Comparison of ENCODE assay signal across 1 cellular context in the genomic region with DNA sequence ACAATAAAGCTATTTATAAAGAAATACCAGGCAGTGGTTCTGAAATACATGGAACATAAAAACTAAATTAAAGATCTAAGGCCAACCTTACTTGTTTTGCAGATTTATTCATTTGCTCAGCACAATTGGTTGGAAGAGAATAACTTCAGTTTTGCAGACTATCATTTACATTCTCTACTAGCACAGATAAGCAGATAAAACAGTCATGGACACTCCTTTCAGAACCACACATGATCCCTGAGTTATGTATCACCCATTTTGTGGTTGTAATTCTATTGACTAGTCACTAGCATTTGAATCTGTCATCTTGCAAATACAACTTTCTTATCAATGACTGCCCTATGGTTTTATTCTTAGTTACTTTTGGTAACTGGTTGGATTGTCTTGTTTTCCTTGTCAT.
TF ChIP-seq lines count a peak whose summit lies in the region.

No MANE protein-coding gene starts in this region.

TF ChIP-seq in GM23338, 12 proteins besides CTCF, POLR2A, EP300 and RAD21 (continued from another document):
- TF ChIP-seq ZNF462 (CRISPR knock-in tag; IDR thresholded peaks at IDR 0.05) (no peak), POLR2AphosphoS5 (IDR thresholded peaks at IDR 0.05; ENCODE audit: low read depth) (no peak), ZNF114 (CRISPR knock-in tag; IDR thresholded peaks at IDR 0.05) (no peak)
TF ChIP-seq in GM23338: peak in this region for 0.
